ENCODE assay signal across 11 cellular contexts in the genomic region with DNA sequence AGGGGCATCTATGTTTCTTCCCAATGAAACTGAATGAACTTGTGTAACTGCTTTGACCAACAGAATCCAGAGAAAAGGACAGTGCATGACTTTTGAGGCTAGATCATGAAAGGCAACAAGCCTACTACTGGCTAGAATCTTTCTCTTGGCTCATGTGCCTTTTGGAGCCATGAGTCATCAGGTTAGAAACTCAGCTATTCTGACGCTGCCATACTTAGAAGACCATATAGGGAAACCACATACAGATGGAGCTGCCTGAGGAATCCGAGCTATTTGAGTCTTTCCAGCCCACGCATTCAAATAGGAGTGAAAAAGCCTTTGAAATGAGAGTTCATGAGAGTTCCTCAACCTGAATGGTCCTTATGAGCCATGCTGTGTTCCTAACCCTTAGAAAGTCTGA.
DNase-seq lines count a peak whose midpoint lies in the region; FAIRE-seq and TF ChIP-seq lines count a peak whose summit lies in the region.
"Had no signal": no experiment of that assay in that cellular context is flagged by ENCODE, and none has a peak within 500 bp of the region (broad histone marks: within the 10 kb centered on the region; RNA-seq: fewer than 3 reads in every experiment).

No MANE protein-coding gene starts in this region.

- no peak overlapping the region for H2BK12ac ChIP-seq in mesenchymal stem cell (ENCODE audit: low read length in 2 of 2)

- 0% methylated on average over 3 of the region's 3 CpGs for WGBS in mesenchymal stem cell
- 35% methylated on average over 3 of the region's 3 CpGs for WGBS in prostate gland

- H3K4me2 ChIP-seq in mesenchymal stem cell (ENCODE audit: low read length, poor library complexity, severe bottlenecking) = no peak overlapping the region

- H2BK5ac ChIP-seq in mesenchymal stem cell (ENCODE audit: low read depth, low read length, poor library complexity, severe bottlenecking) = no peak overlapping the region

- no peak for TF ChIP-seq POLR2A in prostate gland (IDR thresholded peaks at IDR 0.05)

- H2AFZ ChIP-seq in mesenchymal stem cell (ENCODE audit: low read depth, low read length) = no peak overlapping the region

- no peak overlapping the region for H3K4me3 ChIP-seq in MG63
- H3K4me3 ChIP-seq in bronchial epithelial cell (ENCODE audit: low read depth, low read length) = no peak overlapping the region
- no peak overlapping the region for H3K4me3 ChIP-seq in mesenchymal stem cell (ENCODE audit: insufficient read depth in 1 of 2, low read depth in 1 of 2, low read length in 2 of 2)
- no peak overlapping the region for H3K4me3 ChIP-seq in prostate gland
- H3K4me3 ChIP-seq: right atrium auricular region had no signal

- H3K27ac ChIP-seq in mesenchymal stem cell (ENCODE audit: low read length, poor library complexity, severe bottlenecking) (peak overlapping the region; percentile 69), prostate gland (no peak overlapping the region)
- H3K27ac ChIP-seq: right atrium auricular region had no signal

- no peaks in the 10 kb centered on the region for H3K27me3 ChIP-seq in MG63
- no peaks in the 10 kb centered on the region for H3K27me3 ChIP-seq in bronchial epithelial cell (ENCODE audit: control insufficient read depth, insufficient read depth, low read length)
- H3K27me3 ChIP-seq in mesenchymal stem cell (ENCODE audit: control insufficient read depth in 1 of 2, insufficient read depth in 1 of 2, low read length in 2 of 2) = no peaks in the 10 kb centered on the region
- no peaks in the 10 kb centered on the region for H3K27me3 ChIP-seq in prostate gland (replicated peaks; ENCODE audit: insufficient read depth)
- H3K27me3 ChIP-seq: right atrium auricular region had no signal

- no peaks in the 10 kb centered on the region for H3K4me1 ChIP-seq in mesenchymal stem cell (ENCODE audit: control insufficient read depth, insufficient read depth, low read depth, low read length)
- H3K4me1 ChIP-seq in prostate gland (replicated peaks) = no peaks in the 10 kb centered on the region
- H3K4me1 ChIP-seq: right atrium auricular region had no signal

- H3K36me3 ChIP-seq in MG63 (no peaks in the 10 kb centered on the region; the same call in 1 of the 2 replicates), bronchial epithelial cell (ENCODE audit: control insufficient read depth, insufficient read depth, low read length) (no peaks in the 10 kb centered on the region), mesenchymal stem cell (ENCODE audit: control insufficient read depth in 1 of 2, insufficient read depth in 2 of 2, low read depth in 1 of 2, low read length in 2 of 2) (no peaks in the 10 kb centered on the region), prostate gland (no peaks in the 10 kb centered on the region)
- H3K36me3 ChIP-seq: right atrium auricular region had no signal

- no peak overlapping the region for H3K18ac ChIP-seq in mesenchymal stem cell (ENCODE audit: low read depth in 1 of 2, low read length in 2 of 2)

- no peak overlapping the region for H2AK5ac ChIP-seq in mesenchymal stem cell (ENCODE audit: low read length, severe bottlenecking)

- H3K23ac ChIP-seq in mesenchymal stem cell (ENCODE audit: low read length in 2 of 2) = no peak overlapping the region

- H4K91ac ChIP-seq in mesenchymal stem cell (ENCODE audit: low read length) = no peak overlapping the region

- H4K8ac ChIP-seq in mesenchymal stem cell (ENCODE audit: low read length) = no peak overlapping the region

- no peak overlapping the region for H3K14ac ChIP-seq in mesenchymal stem cell (ENCODE audit: low read length in 2 of 2)

- H2BK120ac ChIP-seq in mesenchymal stem cell (ENCODE audit: low read depth, low read length) = no peak overlapping the region

- intact Hi-C loops in prostate gland (cut with DNase I) = no loop called here

- H3K9me3 ChIP-seq in MG63 = peaks cover 8% of the 10 kb centered on the region; the same call in 1 of the 2 replicates
- no peaks in the 10 kb centered on the region for H3K9me3 ChIP-seq in mesenchymal stem cell (ENCODE audit: control insufficient read depth, low read length)
- H3K9me3 ChIP-seq in prostate gland = no peaks in the 10 kb centered on the region

- H3K4ac ChIP-seq in mesenchymal stem cell (ENCODE audit: low read depth in 1 of 2, low read length in 2 of 2) = no peak overlapping the region

- no peaks in the 10 kb centered on the region for H3K79me1 ChIP-seq in mesenchymal stem cell (replicated peaks; ENCODE audit: low read length, poor library complexity, severe bottlenecking)

- H3K9ac ChIP-seq in mesenchymal stem cell (ENCODE audit: low read length) = peak overlapping the region; percentile 1

- no peak overlapping the region for H2BK15ac ChIP-seq in mesenchymal stem cell (ENCODE audit: low read depth, poor library complexity, severe bottlenecking)

- DNase-seq in Daoy (ENCODE audit: low read depth) = peak; percentile 87
- peak; percentile 77 for DNase-seq in MG63
- peak; percentile 70 for DNase-seq in bronchial epithelial cell (ENCODE audit: low read depth)
- peak; percentile 97 for DNase-seq in mesenchymal stem cell
- no peak for DNase-seq in activated CD8-positive, alpha-beta memory T cell treated with anti-CD3 and anti-CD28 coated beads, Interleukin-2, amount 50 U/mL, for 4 hours
- no peak for DNase-seq in prostate gland (ENCODE audit: low spot score)
- DNase-seq in NCI-H1048 (lab: John Stamatoyannopoulos, UW) = no peak
- no peak for DNase-seq in stimulated activated naive CD4-positive, alpha-beta T cell (lab: John Stamatoyannopoulos, UW)
- DNase-seq: NCI-H1436 treated with DMSO at 0.1 percent for 48 hours; stimulated activated naive CD8-positive, alpha-beta T cell treated with anti-CD3 and anti-CD28 coated beads, Interleukin-15, Interleukin-2, amounts not matched to agents 100 U/mL and 50 U/mL, for 24 hours had no signal

- TF ChIP-seq CTCF in bronchial epithelial cell (IDR thresholded peaks at IDR 0.05; ENCODE audit: insufficient read depth, low read length, severe bottlenecking) (no peak), prostate gland (IDR thresholded peaks at IDR 0.05) (no peak)

- no peak for FAIRE-seq in bronchial epithelial cell (lab: Jason Lieb, UNC)

Comparison
In these comparisons a context has a peak if more than half of its experiments do, and no peak if none do; other contexts are left out.
1. DNase-seq: peak in Daoy (single experiment), MG63 (single experiment), bronchial epithelial cell (single experiment) and mesenchymal stem cell (single experiment); none in activated CD8-positive, alpha-beta memory T cell treated with anti-CD3 and anti-CD28 coated beads, Interleukin-2, amount 50 U/mL, for 4 hours (single experiment), prostate gland (single experiment), NCI-H1048 (single experiment) and stimulated activated naive CD4-positive, alpha-beta T cell (0 of 6).